ENCODE assay signal across 27 cellular contexts in genomic region chr20:61414455-61414991, GRCh38.
A peak's percentile ranks its signal among the peaks of the same experiment; 100 is the strongest.
DNase-seq lines count a peak whose midpoint lies in the region; ATAC-seq and TF ChIP-seq lines count a peak whose summit lies in the region.
"Had no signal": no experiment of that assay in that cellular context is flagged by ENCODE, and none has a peak within 500 bp of the region (broad histone marks: within the 10 kb centered on the region; RNA-seq: fewer than 3 reads in every experiment).

No MANE protein-coding gene starts in this region.

- H3K4me1 ChIP-seq in GM23338 (ENCODE audit: insufficient read depth): no peaks in the 10 kb centered on the region
- H3K4me1 ChIP-seq: gastrocnemius medialis, parathyroid adenoma, Peyer's patch, SJCRH30, vagina had no signal

- no peak overlapping the region for H3K4me2 ChIP-seq in GM23338

- H3K4me3 Mint-ChIP-seq in glutamatergic neuron (ENCODE audit: unreplicated experiment) (no peak overlapping the region), GM23338 (no peak overlapping the region)
- H3K4me3 Mint-ChIP-seq: activated naive CD4-positive, alpha-beta T cell treated with anti-CD3 and anti-CD28 coated beads for 36 hours; CD4-positive, alpha-beta memory T cell; central memory CD8-positive, alpha-beta T cell; naive B cell; T-helper 1 cell treated with Interleukin-12 subunit alpha and Interleukin-12 subunit beta and Interleukin-4 antibody, amounts not matched to agents 30 μg/mL and 1 μg/mL, for 36 hours had no signal

- H3K36me3 ChIP-seq in GM23338 (ENCODE audit: insufficient read depth): no peaks in the 10 kb centered on the region
- H3K36me3 ChIP-seq: gastrocnemius medialis, Peyer's patch, SJCRH30, vagina had no signal

- no peaks in the 10 kb centered on the region for H4K20me1 ChIP-seq in GM23338 (replicated peaks; ENCODE audit: insufficient read depth)

- H2AFZ ChIP-seq in GM23338: no peak overlapping the region
- H2AFZ ChIP-seq: parathyroid adenoma had no signal

- H3K27me3 Mint-ChIP-seq in glutamatergic neuron (ENCODE audit: unreplicated experiment) (no peaks in the 10 kb centered on the region), GM23338 (ENCODE audit: insufficient read depth, low read depth, poor library complexity) (peaks cover 21% of the 10 kb centered on the region)
- H3K27me3 Mint-ChIP-seq: central memory CD8-positive, alpha-beta T cell; naive B cell had no signal

- H3K27me3 ChIP-seq in GM23338 (ENCODE audit: insufficient read depth): no peaks in the 10 kb centered on the region
- H3K27me3 ChIP-seq: gastrocnemius medialis, Peyer's patch, vagina had no signal

- no peak overlapping the region for H3K27ac Mint-ChIP-seq in glutamatergic neuron (ENCODE audit: unreplicated experiment)
- H3K27ac Mint-ChIP-seq in GM23338: no peak overlapping the region
- H3K27ac Mint-ChIP-seq: activated naive CD4-positive, alpha-beta T cell treated with anti-CD3 and anti-CD28 coated beads for 36 hours; CD4-positive, alpha-beta memory T cell; naive B cell; T-helper 1 cell treated with Interleukin-12 subunit alpha and Interleukin-12 subunit beta and Interleukin-4 antibody, amounts not matched to agents 30 μg/mL and 1 μg/mL, for 36 hours had no signal

- H3K4me1 Mint-ChIP-seq in glutamatergic neuron (ENCODE audit: low read depth, unreplicated experiment) (no peaks in the 10 kb centered on the region), GM23338 (peaks cover 4% of the 10 kb centered on the region)
- H3K4me1 Mint-ChIP-seq: CD4-positive, alpha-beta memory T cell; central memory CD8-positive, alpha-beta T cell; naive B cell had no signal

- peak overlapping the region; percentile 78 for H3K27ac ChIP-seq in angular gyrus (ENCODE audit: low read depth, low read length)
- H3K27ac ChIP-seq in GM23338 (ENCODE audit: low read depth): no peak overlapping the region
- H3K27ac ChIP-seq: gastrocnemius medialis, parathyroid adenoma, Peyer's patch, SJCRH30, vagina had no signal

- no peaks in the 10 kb centered on the region for H3F3A ChIP-seq in GM23338 (replicated peaks; ENCODE audit: low read depth)

- peaks cover 2% of the 10 kb centered on the region; the same call in 1 of the 2 replicates for H3K9me2 ChIP-seq in GM23338 (ENCODE audit: insufficient read depth)

- peak; percentile 27 for DNase-seq in Daoy (ENCODE audit: low read depth)
- DNase-seq in globus pallidus (ENCODE audit: low spot score): peak; percentile 14
- peak; percentile 59 for DNase-seq in occipital lobe (lab: John Stamatoyannopoulos, UW)
- DNase-seq in glutamatergic neuron: no peak
- no peak for DNase-seq in GM23338 (ENCODE audit: low spot score)
- DNase-seq: activated CD8-positive, alpha-beta memory T cell treated with anti-CD3 and anti-CD28 coated beads for 24 hours; activated naive CD4-positive, alpha-beta T cell treated with anti-CD3 and anti-CD28 coated beads for 36 hours; activated T-cell treated with anti-CD3 and anti-CD28 coated beads, Interleukin-2, amount 50 U/mL, for 48 hours; amniotic stem cell; CD4-positive, alpha-beta memory T cell; DMS53; effector CD8-positive, alpha-beta T cell; gastrocnemius medialis; mesenchymal stem cell; naive B cell; NCI-H2029 treated with DMSO at 0.1 percent for 48 hours; NCI-H510A; NK-92 treated with Interleukin-12 subunit alpha and Interleukin-12 subunit beta, amount 100 ng/mL, for 24 hours; Peyer's patch; SJCRH30 had no signal

- ATAC-seq in GM19328 (IDR thresholded peaks at IDR 0.05; ENCODE audit: unreplicated experiment) (no peak), GM23338 (no peak)
- ATAC-seq: esophagus mucosa, gastrocnemius medialis had no signal

- no peaks in the 10 kb centered on the region for H3K9me3 Mint-ChIP-seq in glutamatergic neuron (ENCODE audit: unreplicated experiment)
- H3K9me3 Mint-ChIP-seq in GM23338: peaks cover 5% of the 10 kb centered on the region; the same call in 2 of the 3 replicates
- H3K9me3 Mint-ChIP-seq: activated naive CD4-positive, alpha-beta T cell treated with anti-CD3 and anti-CD28 coated beads for 36 hours; central memory CD8-positive, alpha-beta T cell; T-helper 1 cell treated with Interleukin-12 subunit alpha and Interleukin-12 subunit beta and Interleukin-4 antibody, amounts not matched to agents 30 μg/mL and 1 μg/mL, for 36 hours had no signal

- no peaks in the 10 kb centered on the region for H3K79me2 ChIP-seq in GM23338 (replicated peaks; ENCODE audit: insufficient read depth)
- H3K79me2 ChIP-seq: parathyroid adenoma had no signal

- no peak overlapping the region for H3K4me3 ChIP-seq in GM23338
- H3K4me3 ChIP-seq: gastrocnemius medialis, Peyer's patch, SJCRH30, vagina had no signal

- TF ChIP-seq CTCF in glutamatergic neuron (IDR thresholded peaks at IDR 0.05; ENCODE audit: partially characterized antibody, unreplicated experiment): no peak
- no peak for TF ChIP-seq CTCF in GM23338 (conservative IDR thresholded peaks at IDR 0.05; ENCODE audit: low read depth in 2 of 2)

- H3K36me3 Mint-ChIP-seq in glutamatergic neuron (ENCODE audit: unreplicated experiment) (no peaks in the 10 kb centered on the region), GM23338 (ENCODE audit: low read depth) (no peaks in the 10 kb centered on the region; the same call in 2 of the 3 replicates)
- H3K36me3 Mint-ChIP-seq: CD4-positive, alpha-beta memory T cell; naive B cell had no signal

TF ChIP-seq in GM23338, 12 proteins besides CTCF, POLR2A, EP300 and RAD21 (continues in another document):
- TF ChIP-seq ETS1 (IDR thresholded peaks at IDR 0.05): no peak
- no peak for TF ChIP-seq REST (IDR thresholded peaks at IDR 0.05; ENCODE audit: unreplicated experiment)
- TF ChIP-seq EZH2phosphoT487 (IDR thresholded peaks at IDR 0.05; ENCODE audit: unreplicated experiment): no peak
- TF ChIP-seq NANOG (IDR thresholded peaks at IDR 0.05; ENCODE audit: borderline replicate concordance): no peak
- no peak for TF ChIP-seq EZH2 (IDR thresholded peaks at IDR 0.05; ENCODE audit: low read depth, unreplicated experiment)

Comparison
In these comparisons a context has a peak if more than half of its experiments do, and no peak if none do; other contexts are left out.
1. DNase-seq: peak in Daoy (single experiment), globus pallidus (single experiment) and occipital lobe (single experiment); none in glutamatergic neuron (single experiment) and GM23338 (single experiment).